ENCODE assay signal across 9 cellular contexts in the genomic region with DNA sequence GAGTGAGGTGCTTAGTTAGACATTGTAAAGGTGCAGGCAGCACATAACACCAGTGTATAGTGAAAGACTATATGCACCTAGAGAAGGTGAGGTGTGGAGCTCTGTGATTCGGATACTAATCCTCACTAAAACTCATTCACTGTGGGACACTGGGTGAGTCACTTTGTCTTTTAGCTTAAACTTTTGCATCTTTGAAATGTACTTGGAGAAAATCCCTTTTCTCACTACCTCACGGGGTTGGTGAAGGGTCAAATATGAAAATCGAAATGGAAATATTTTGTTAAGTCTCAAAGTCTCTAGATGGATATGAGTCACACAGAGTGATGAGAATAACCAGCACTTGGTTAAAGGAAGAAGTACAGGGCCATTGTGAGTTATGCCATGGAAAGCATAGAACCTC. TPM values are rescaled to one million over a fixed set of nuclear protein-coding genes. Genes with fewer than 3 reads are reported as not detected.
DNase-seq lines count a peak whose midpoint lies in the region; ATAC-seq and TF ChIP-seq lines count a peak whose summit lies in the region.
"Had no signal": no experiment of that assay in that cellular context is flagged by ENCODE, and none has a peak within 500 bp of the region (broad histone marks: within the 10 kb centered on the region; RNA-seq: fewer than 3 reads in every experiment).

No MANE protein-coding gene starts in this region.

- H3K4me2 ChIP-seq in skeletal muscle satellite cell (ENCODE audit: low read length) = peak overlapping the region; percentile 34

- H3K36me3 Mint-ChIP-seq in activated CD4-positive, alpha-beta T cell treated with anti-CD3 and anti-CD28 coated beads for 36 hours (ENCODE audit: low read depth) = peaks cover 25% of the 10 kb centered on the region
- peaks cover 50% of the 10 kb centered on the region for H3K36me3 Mint-ChIP-seq in activated CD4-positive, alpha-beta T cell treated with anti-CD3 and anti-CD28 coated beads, Interleukin-2, amount 10 ng/mL, durations not matched to agents 7 days and 5 days (ENCODE audit: low read depth)
- no peaks in the 10 kb centered on the region for H3K36me3 Mint-ChIP-seq in endodermal cell (ENCODE audit: low read depth)

- H3K27me3 Mint-ChIP-seq in activated CD4-positive, alpha-beta T cell treated with anti-CD3 and anti-CD28 coated beads for 36 hours = no peaks in the 10 kb centered on the region
- no peaks in the 10 kb centered on the region for H3K27me3 Mint-ChIP-seq in activated CD4-positive, alpha-beta T cell treated with anti-CD3 and anti-CD28 coated beads, Interleukin-2, amount 10 ng/mL, durations not matched to agents 7 days and 5 days
- H3K27me3 Mint-ChIP-seq in endodermal cell (ENCODE audit: insufficient read depth) = no peaks in the 10 kb centered on the region

- no peaks in the 10 kb centered on the region for H3K9me3 Mint-ChIP-seq in activated CD4-positive, alpha-beta T cell treated with anti-CD3 and anti-CD28 coated beads for 36 hours (ENCODE audit: low read depth)
- peaks cover 3% of the 10 kb centered on the region for H3K9me3 Mint-ChIP-seq in activated CD4-positive, alpha-beta T cell treated with anti-CD3 and anti-CD28 coated beads, Interleukin-2, amount 10 ng/mL, durations not matched to agents 7 days and 5 days
- no peaks in the 10 kb centered on the region for H3K9me3 Mint-ChIP-seq in endodermal cell

- H3K27ac ChIP-seq in esophagus squamous epithelium = peak overlapping the region in 1 of 4 donors; percentile 35
- no peak overlapping the region for H3K27ac ChIP-seq in endodermal cell (ENCODE audit: low read depth, low read length)

- peak; percentile 80 for ATAC-seq in activated CD4-positive, alpha-beta T cell treated with anti-CD3 and anti-CD28 coated beads for 36 hours
- peak; percentile 80 for ATAC-seq in GM21825 (IDR thresholded peaks at IDR 0.05; ENCODE audit: unreplicated experiment)
- ATAC-seq in HG03520 (IDR thresholded peaks at IDR 0.05; ENCODE audit: unreplicated experiment) = peak; percentile 78

- H3K9ac ChIP-seq in skeletal muscle satellite cell (ENCODE audit: low read depth, low read length) (no peak overlapping the region), endodermal cell (ENCODE audit: extremely low read depth, low read length, poor library complexity, severe bottlenecking) (no peak overlapping the region)

- POLR2A ChIA-PET in activated CD4-positive, alpha-beta T cell treated with anti-CD3 and anti-CD28 coated beads for 36 hours (lab: Charles Lee) = interaction anchor here (0.8 kb wide), 1 partner anchor 42 kb away, joined by 3 read pairs; no protein-coding TSS in a partner anchor
- POLR2A ChIA-PET in activated CD4-positive, alpha-beta T cell treated with anti-CD3 and anti-CD28 coated beads, Interleukin-2, amount 10 ng/mL, durations not matched to agents 7 days and 5 days (lab: Charles Lee) = no interaction called here

- H3K4me1 Mint-ChIP-seq in activated CD4-positive, alpha-beta T cell treated with anti-CD3 and anti-CD28 coated beads for 36 hours = peaks cover 55% of the 10 kb centered on the region
- peaks cover 24% of the 10 kb centered on the region for H3K4me1 Mint-ChIP-seq in activated CD4-positive, alpha-beta T cell treated with anti-CD3 and anti-CD28 coated beads, Interleukin-2, amount 10 ng/mL, durations not matched to agents 7 days and 5 days
- peaks cover 18% of the 10 kb centered on the region for H3K4me1 Mint-ChIP-seq in endodermal cell

- CTCF ChIA-PET in activated CD4-positive, alpha-beta T cell treated with anti-CD3 and anti-CD28 coated beads for 36 hours (lab: Charles Lee) = no interaction called here
- CTCF ChIA-PET in activated CD4-positive, alpha-beta T cell treated with anti-CD3 and anti-CD28 coated beads, Interleukin-2, amount 10 ng/mL, durations not matched to agents 7 days and 5 days (lab: Charles Lee) = no interaction called here

- H3K4me1 ChIP-seq in skeletal muscle satellite cell (ENCODE audit: control insufficient read depth, insufficient read depth, low read length) (peaks cover 7% of the 10 kb centered on the region), esophagus squamous epithelium (peaks cover 0 to 36% (median 0%) of the 10 kb centered on the region in 3 donors), endodermal cell (ENCODE audit: control insufficient read depth, insufficient read depth, low read length) (peaks cover 5% of the 10 kb centered on the region)

- intact Hi-C loops in activated CD4-positive, alpha-beta T cell treated with anti-CD3 and anti-CD28 coated beads for 36 hours (cut with DNase I, micrococcal nuclease) = no loop called here
- intact Hi-C loops in esophagus squamous epithelium (cut with DNase I) = no loop called here

- H3K9me3 ChIP-seq in skeletal muscle satellite cell (replicated peaks; ENCODE audit: low read length) (no peaks in the 10 kb centered on the region), esophagus squamous epithelium (no peaks in the 10 kb centered on the region), endodermal cell (ENCODE audit: control insufficient read depth, low read length) (no peaks in the 10 kb centered on the region)

- no peak for DNase-seq in activated CD4-positive, alpha-beta T cell treated with anti-CD3 and anti-CD28 coated beads for 36 hours
- DNase-seq in activated CD4-positive, alpha-beta T cell treated with anti-CD3 and anti-CD28 coated beads, Interleukin-2, amount 10 ng/mL, durations not matched to agents 7 days and 5 days = no peak
- DNase-seq in esophagus squamous epithelium (lab: John Stamatoyannopoulos, UW) (no peak), endodermal cell (no peak), cerebellar nuclear complex (lab: John Stamatoyannopoulos, UW) (no peak)
- DNase-seq: posterior cingulate gyrus had no signal

- H3K4me3 Mint-ChIP-seq in activated CD4-positive, alpha-beta T cell treated with anti-CD3 and anti-CD28 coated beads for 36 hours = no peak overlapping the region
- no peak overlapping the region for H3K4me3 Mint-ChIP-seq in activated CD4-positive, alpha-beta T cell treated with anti-CD3 and anti-CD28 coated beads, Interleukin-2, amount 10 ng/mL, durations not matched to agents 7 days and 5 days
- H3K4me3 Mint-ChIP-seq in endodermal cell = no peak overlapping the region

- H3K27ac Mint-ChIP-seq in activated CD4-positive, alpha-beta T cell treated with anti-CD3 and anti-CD28 coated beads for 36 hours = no peak overlapping the region
- no peak overlapping the region for H3K27ac Mint-ChIP-seq in activated CD4-positive, alpha-beta T cell treated with anti-CD3 and anti-CD28 coated beads, Interleukin-2, amount 10 ng/mL, durations not matched to agents 7 days and 5 days
- H3K27ac Mint-ChIP-seq in endodermal cell = no peak overlapping the region

- H3K4me3 ChIP-seq in skeletal muscle satellite cell (ENCODE audit: low read length) (no peak overlapping the region), esophagus squamous epithelium (no peak overlapping the region), endodermal cell (ENCODE audit: low read length) (no peak overlapping the region)

- WGBS in esophagus squamous epithelium, 2 donors = 62 to 72% methylated on average over 3 of the region's 3 CpGs
- WGBS in endodermal cell (ENCODE audit: insufficient coverage in 1 of 2, insufficient read length in 1 of 2), 2 experiments = 92 to 97% methylated on average over 2 to 3 of the region's 3 CpGs

- H3K36me3 ChIP-seq in skeletal muscle satellite cell (ENCODE audit: insufficient read depth, low read length) = peaks cover 3% of the 10 kb centered on the region
- no peaks in the 10 kb centered on the region for H3K36me3 ChIP-seq in esophagus squamous epithelium
- H3K36me3 ChIP-seq in endodermal cell (ENCODE audit: control insufficient read depth, insufficient read depth, low read length) = no peaks in the 10 kb centered on the region

- no peak for TF ChIP-seq CTCF in esophagus squamous epithelium (IDR thresholded peaks at IDR 0.05)
- no peak for TF ChIP-seq CTCF in endodermal cell (conservative IDR thresholded peaks at IDR 0.05)

- TF ChIP-seq POLR2A in esophagus squamous epithelium (IDR thresholded peaks at IDR 0.05) = no peak

- H3K27me3 ChIP-seq in skeletal muscle satellite cell (ENCODE audit: control insufficient read depth, insufficient read depth, low read length) (no peaks in the 10 kb centered on the region), esophagus squamous epithelium (no peaks in the 10 kb centered on the region), endodermal cell (ENCODE audit: control insufficient read depth, insufficient read depth, low read length, poor library complexity, severe bottlenecking) (no peaks in the 10 kb centered on the region)

RNA-seq across cellular contexts. Expression of a gene that starts 38.0 kb away (rescaled TPM):
- total RNA-seq in activated CD4-positive, alpha-beta T cell treated with anti-CD3 and anti-CD28 coated beads for 36 hours = 100 to 1,000 TPM in 1 of 2 experiments, 10 to 100 TPM in 1; 68.4 to 113 TPM
- total RNA-seq in activated CD4-positive, alpha-beta T cell treated with anti-CD3 and anti-CD28 coated beads, Interleukin-2, amount 10 ng/mL, durations not matched to agents 7 days and 5 days = 10 to 100 TPM; 75.4 to 91.2 TPM
- total RNA-seq in skeletal muscle satellite cell (2012; rRNA removed) = 32.7 and 34.3 TPM in 2 replicates
- total RNA-seq in esophagus squamous epithelium (10 to 100 TPM; 16.0 to 29.2 (median 21.3) TPM), endodermal cell (10 to 100 TPM in 1 of 2 donors, 1 to 10 TPM in 1; 7.4 to 15.1 TPM)
- polyA plus RNA-seq in endodermal cell (2013, experiment 1 of 2) = 22.1 TPM
- polyA plus RNA-seq in endodermal cell (2013, experiment 2 of 2) = 18.5 TPM
